ENCODE assay signal across 4 cellular contexts in the genomic region with DNA sequence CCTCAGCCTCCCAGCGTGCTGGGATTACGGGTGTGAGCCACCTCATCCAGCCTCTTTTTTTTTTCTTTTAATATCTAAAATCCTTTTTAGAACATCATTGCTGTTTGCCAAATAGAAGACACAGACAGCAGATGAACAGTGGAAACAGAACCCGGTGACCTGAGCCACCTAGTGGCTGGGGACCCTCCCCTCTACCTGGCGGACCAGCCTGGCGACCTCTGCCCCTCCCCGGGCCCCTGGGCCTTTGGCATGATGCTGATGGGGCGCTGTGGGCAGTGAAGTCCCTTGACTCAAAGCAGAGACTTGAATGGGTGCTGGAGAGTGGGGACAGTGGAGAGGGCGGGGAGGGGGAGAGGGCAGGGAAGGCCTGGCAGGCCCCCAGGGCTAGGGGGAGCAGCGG. TPM values are rescaled to one million over a fixed set of nuclear protein-coding genes. Genes with fewer than 3 reads are reported as not detected.
"Had no signal": no experiment of that assay in that cellular context is flagged by ENCODE, and none has a peak within 500 bp of the region (broad histone marks: within the 10 kb centered on the region; RNA-seq: fewer than 3 reads in every experiment).

No MANE protein-coding gene starts in this region.

RNA-seq across cellular contexts. Expression of a gene that starts 51.8 kb away (rescaled TPM):
- total RNA-seq: left ventricle myocardium inferior, mesenteric fat pad, mucosa of gallbladder had no signal
- polyA plus RNA-seq: immature natural killer cell had no signal
